ENCODE assay signal across 26 cellular contexts in the genomic region with DNA sequence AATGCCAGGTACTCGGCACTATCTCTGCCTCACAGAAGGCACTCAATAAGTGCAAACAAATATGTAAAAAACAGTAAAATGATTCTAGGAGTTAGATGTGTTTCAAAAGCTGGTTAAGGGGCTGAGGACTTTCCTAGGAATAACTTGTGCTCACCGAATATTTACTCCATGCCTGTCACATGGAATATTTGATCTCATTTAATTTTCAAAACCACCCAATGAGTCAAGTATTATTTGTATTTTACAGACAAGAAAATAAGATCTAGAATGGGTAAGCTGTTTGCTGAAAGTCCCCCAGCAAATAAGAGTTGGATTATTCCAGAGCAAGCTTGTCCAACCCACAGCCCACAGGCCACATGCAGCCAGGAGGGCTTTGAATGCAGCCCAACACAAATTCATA.
"Had no signal": no experiment of that assay in that cellular context is flagged by ENCODE, and none has a peak within 500 bp of the region (broad histone marks: within the 10 kb centered on the region; RNA-seq: fewer than 3 reads in every experiment).

No MANE protein-coding gene starts in this region.

- H3K27ac ChIP-seq: stomach, suprapubic skin, testis, thoracic aorta, thyroid gland, tibial artery, tibial nerve, transverse colon, upper lobe of left lung, upper lobe of right lung, uterus, vagina had no signal

- H3K27me3 ChIP-seq: stomach, suprapubic skin, testis, thyroid gland, tibial nerve, upper lobe of left lung, upper lobe of right lung, uterus, vagina had no signal

- H3K4me3 ChIP-seq: stomach, suprapubic skin, testis, thoracic aorta, thyroid gland, tibial artery, tibial nerve, transverse colon, upper lobe of left lung, upper lobe of right lung, uterus, vagina had no signal

- H3K4me1 ChIP-seq: stomach, suprapubic skin, testis, thyroid gland, tibial artery, tibial nerve, transverse colon, upper lobe of left lung, upper lobe of right lung, uterus, vagina had no signal

- DNase-seq: stimulated activated CD4-positive, alpha-beta T cell treated with anti-CD3 and anti-CD28 coated beads, Interleukin-2, amount 100 ng/mL, for 48 hours; stimulated activated CD4-positive, alpha-beta T cell treated with anti-CD3 and anti-CD28 coated beads, Interleukin-4, amount 100 ng/mL, for 1 hour; stimulated activated CD4-positive, alpha-beta T cell treated with anti-CD3 and anti-CD28 coated beads, Interleukin-4, amount 100 ng/mL, for 24 hours; stimulated activated CD4-positive, alpha-beta T cell treated with anti-CD3 and anti-CD28 coated beads, Interleukin-4, amount 100 ng/mL, for 4 hours; stimulated activated CD8-positive, alpha-beta memory T cell treated with anti-CD3 and anti-CD28 coated beads, Interleukin-4, amount 100 ng/mL, for 48 hours; stimulated activated naive B cell treated with anti-CD40 and anti-IgM and Interleukin-4, amounts not matched to agents 10 μg/mL and 1 μg/mL and 100 μg/mL, for 72 hours; stimulated activated naive CD4-positive, alpha-beta T cell; stimulated activated naive CD4-positive, alpha-beta T cell treated with Interleukin-2 at 50 U/mL for 16 hours; stimulated activated naive CD8-positive, alpha-beta T cell treated with anti-CD3 and anti-CD28 coated beads, Interleukin-15, amount 100 ng/mL, for 72 hours; stimulated activated naive CD8-positive, alpha-beta T cell treated with anti-CD3 and anti-CD28 coated beads, Interleukin-15, Interleukin-2, amounts not matched to agents 100 U/mL and 50 U/mL, for 24 hours; stomach; substantia nigra; testis; thyroid gland; tibial artery; transverse colon; upper lobe of left lung; upper lobe of right lung; uterus had no signal

- H3K36me3 ChIP-seq: stomach, suprapubic skin, thoracic aorta, thyroid gland, tibial artery, tibial nerve, transverse colon, upper lobe of left lung, upper lobe of right lung, uterus, vagina had no signal

- FAIRE-seq: urothelium cell line had no signal

- ATAC-seq: stimulated activated effector memory CD8-positive, alpha-beta T cell treated with anti-CD3 and anti-CD28 coated beads, Interleukin-12 subunit alpha, Interleukin-12 subunit beta, amount 100 ng/mL, for 72 hours; stimulated activated memory B cell treated with anti-CD40 and anti-IgM and Interleukin-4, amounts not matched to agents 10 μg/mL and 1 μg/mL and 100 μg/mL, for 72 hours; stimulated activated naive B cell treated with anti-CD40 and anti-IgM and Interleukin-4, amounts not matched to agents 10 μg/mL and 1 μg/mL and 100 μg/mL, for 72 hours; stimulated activated naive CD8-positive, alpha-beta T cell treated with anti-CD3 and anti-CD28 coated beads, Interleukin-15, amount 100 ng/mL, for 72 hours; stimulated activated naive CD8-positive, alpha-beta T cell treated with anti-CD3 and anti-CD28 coated beads, Interleukin-15, Interleukin-2, amounts not matched to agents 100 U/mL and 50 U/mL, for 24 hours; upper lobe of right lung had no signal

- H3K9me3 ChIP-seq: suprapubic skin, testis, thyroid gland, tibial artery, transverse colon, upper lobe of left lung, upper lobe of right lung, uterus, vagina had no signal
